In the genomic region with DNA sequence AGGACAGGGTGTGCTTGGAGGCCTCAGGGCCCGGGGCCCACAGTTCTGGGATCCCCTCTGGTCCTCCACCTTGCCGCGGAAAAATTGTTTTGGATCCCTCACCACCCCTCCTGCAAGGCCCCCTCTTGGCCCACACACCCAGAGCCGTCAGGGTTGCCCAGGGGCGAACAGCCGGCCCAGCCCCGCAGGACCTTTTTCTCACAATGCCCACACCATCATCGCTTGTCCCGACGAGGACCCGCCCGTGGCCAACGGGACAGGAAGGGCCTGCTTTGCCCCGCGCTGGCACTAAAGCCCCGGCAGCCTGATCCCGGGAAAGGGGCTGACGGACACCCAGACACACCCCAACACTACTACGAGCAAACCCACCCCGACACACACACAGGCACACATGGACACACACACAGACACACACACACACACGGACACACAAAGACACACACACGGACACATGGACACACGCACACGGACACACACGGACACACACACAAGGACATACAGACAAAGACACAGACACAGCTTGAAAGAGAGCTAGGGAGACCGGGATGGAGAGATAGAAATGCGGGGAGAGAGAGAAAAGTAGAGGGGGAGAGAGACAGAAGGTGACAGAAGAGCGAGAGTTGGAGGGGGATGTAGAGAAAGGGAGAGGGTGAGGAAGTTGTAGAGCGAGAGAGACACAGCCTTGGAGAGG, we compare ENCODE assay signal across 24 cellular contexts.
DNase-seq lines count a peak whose midpoint lies in the region; ATAC-seq, FAIRE-seq and TF ChIP-seq lines count a peak whose summit lies in the region.
"Had no signal": no experiment of that assay in that cellular context is flagged by ENCODE, and none has a peak within 500 bp of the region (broad histone marks: within the 10 kb centered on the region; RNA-seq: fewer than 3 reads in every experiment).

No MANE protein-coding gene starts in this region.

- no peak for FAIRE-seq in K562 (lab: Jason Lieb, UNC)
- FAIRE-seq: A204.1, GM12892, H54 had no signal

- H4K20me1 ChIP-seq in SK-N-SH (ENCODE audit: insufficient read depth) (no peaks in the 10 kb centered on the region), K562 (replicated peaks; ENCODE audit: control insufficient read depth, insufficient read depth, low read length) (no peaks in the 10 kb centered on the region)
- H4K20me1 ChIP-seq: BLaER1 treated with 17β-estradiol and CSF1 and Interleukin-3, amounts not matched to agents 10 nM and 100 nM had no signal

- H3K27me3 Mint-ChIP-seq in memory B cell (peaks cover 8% of the 10 kb centered on the region), natural killer cell (ENCODE audit: low read depth in 2 of 2) (no peaks in the 10 kb centered on the region)
- H3K27me3 Mint-ChIP-seq: CD4-positive, alpha-beta T cell had no signal

- H3K9me1 ChIP-seq in K562 (ENCODE audit: control insufficient read depth, insufficient read depth, low read length) = no peaks in the 10 kb centered on the region

- H3K79me2 ChIP-seq in SK-N-SH (ENCODE audit: insufficient read depth) (no peaks in the 10 kb centered on the region), K562 (ENCODE audit: control insufficient read depth, insufficient read depth, low read length) (no peaks in the 10 kb centered on the region)

- H3K27ac Mint-ChIP-seq in memory B cell = no peak overlapping the region
- no peak overlapping the region for H3K27ac Mint-ChIP-seq in natural killer cell
- H3K27ac Mint-ChIP-seq: CD14-positive monocyte; CD4-positive, alpha-beta T cell; CD8-positive, alpha-beta memory T cell; HFFc6 had no signal

- no peak for ATAC-seq in SK-N-SH treated with all-trans-retinoic acid at 6 μM for 48 hours
- ATAC-seq in K562 = no peak
- no peak for ATAC-seq in memory B cell (ENCODE audit: low read depth)
- no peak for ATAC-seq in natural killer cell

- H3K4me3 ChIP-seq in SK-N-SH (ENCODE audit: low read depth in 2 of 2, low read length in 1 of 2) (no peak overlapping the region), K562 (no peak overlapping the region)
- H3K4me3 ChIP-seq: BLaER1 treated with 17β-estradiol and CSF1 and Interleukin-3, amounts not matched to agents 10 nM and 100 nM; HAP-1 had no signal

- no peaks in the 10 kb centered on the region for H3F3A ChIP-seq in SK-N-SH (replicated peaks; ENCODE audit: insufficient read depth)

- H3K9me3 ChIP-seq in SK-N-SH (no peaks in the 10 kb centered on the region), K562 (replicated peaks; ENCODE audit: control insufficient read depth, insufficient read depth, low read depth, low read length) (no peaks in the 10 kb centered on the region)
- H3K9me3 ChIP-seq: BE2C, HAP-1 had no signal

- no peaks in the 10 kb centered on the region for H3K27me3 ChIP-seq in SK-N-SH (ENCODE audit: insufficient read depth)
- H3K27me3 ChIP-seq in K562 (ENCODE audit: control insufficient read depth in 2 of 2, insufficient read depth in 2 of 2, low read length in 2 of 2) = no peaks in the 10 kb centered on the region
- H3K27me3 ChIP-seq: BLaER1 treated with 17β-estradiol and CSF1 and Interleukin-3, amounts not matched to agents 10 nM and 100 nM had no signal

- POLR2A ChIA-PET in SK-N-SH (lab: Yijun Ruan, JAX) (no interaction called here), K562 (lab: Yijun Ruan, JAX) (no interaction called here)

- CTCF ChIA-PET in SK-N-SH (lab: Yijun Ruan, JAX) = interaction anchor here (1.2 kb wide), 1 partner anchor 231 kb away, joined by 3 read pairs; no protein-coding TSS in a partner anchor
- CTCF ChIA-PET in K562 (lab: Yijun Ruan, JAX; ENCODE audit: low intra/inter-chr PET ratio) = interaction anchor here (0.6 kb wide), 1 partner anchor 1590 kb away, joined by 5 read pairs; no protein-coding TSS in a partner anchor

- intact Hi-C loops in K562 (cut with micrococcal nuclease) = loop anchor here (2.0 to 10.0 kb wide), 2 partner anchors 585 to 741 kb away; no protein-coding TSS in a partner anchor
- intact Hi-C loops in natural killer cell (cut with micrococcal nuclease) = no loop called here

- H3K4me1 ChIP-seq in SK-N-SH (ENCODE audit: control insufficient read depth in 1 of 2, insufficient read depth in 2 of 2, low read depth in 1 of 2, low read length in 1 of 2) (no peaks in the 10 kb centered on the region; a peak in 1 of 4 replicates), K562 (replicated peaks in 1 of 2; ENCODE audit: control insufficient read depth in 2 of 2, insufficient read depth in 2 of 2, low read length in 2 of 2) (peaks cover 0 to 5% of the 10 kb centered on the region in 2 experiments; a peak in 2 of 5 replicates)
- H3K4me1 ChIP-seq: BE2C; BLaER1 treated with 17β-estradiol and CSF1 and Interleukin-3, amounts not matched to agents 10 nM and 100 nM; HAP-1 had no signal

- DNase-seq in SK-N-SH (peak; percentile 3), K562 (ENCODE audit: extremely low read depth in 1 of 4, low spot score in 3 of 4) (peak in 1 of 4 experiments; percentile 0), memory B cell (ENCODE audit: low spot score in 2 of 2) (no peak), natural killer cell (no peak), medulla oblongata (ENCODE audit: extremely low spot score) (no peak), NCI-H2029 (lab: John Stamatoyannopoulos, UW) (no peak)
- DNase-seq: BE2C; Calu3; CD4-positive, alpha-beta T cell; CD8-positive, alpha-beta memory T cell; COR-L47; DMS53; DMS79 treated with DMSO at 0.1 percent for 48 hours; GF-D8; GOT3; HFFc6 had no signal

- no peaks in the 10 kb centered on the region for H3K9me2 ChIP-seq in SK-N-SH

- no peak overlapping the region for H3K9ac ChIP-seq in SK-N-SH
- H3K9ac ChIP-seq in K562 (ENCODE audit: insufficient read depth in 1 of 2, low read depth in 2 of 2, low read length in 2 of 2) = no peak overlapping the region
- H3K9ac ChIP-seq: BLaER1 treated with 17β-estradiol and CSF1 and Interleukin-3, amounts not matched to agents 10 nM and 100 nM had no signal

- TF ChIP-seq RAD21 in SK-N-SH (IDR thresholded peaks at IDR 0.05; ENCODE audit: low read length) = no peak
- no peak for TF ChIP-seq RAD21 in K562 (CRISPR knock-in tag; conservative IDR thresholded peaks at IDR 0.05 in 1 of 2, IDR thresholded peaks at IDR 0.05 in 1 of 2)

- H3K9me3 Mint-ChIP-seq in memory B cell = peaks cover 2% of the 10 kb centered on the region
- H3K9me3 Mint-ChIP-seq in natural killer cell = peaks cover 7 to 13% of the 10 kb centered on the region in 2 donors

- H3K4me3 Mint-ChIP-seq in memory B cell = peak overlapping the region; percentile 1
- H3K4me3 Mint-ChIP-seq in natural killer cell = no peak overlapping the region
- H3K4me3 Mint-ChIP-seq: CD14-positive monocyte; CD4-positive, alpha-beta T cell; CD8-positive, alpha-beta memory T cell had no signal

- H3K36me3 ChIP-seq in SK-N-SH (replicated peaks in 1 of 2; ENCODE audit: control insufficient read depth in 1 of 2, insufficient read depth in 2 of 2, low read length in 1 of 2) (no peaks in the 10 kb centered on the region), K562 (ENCODE audit: control insufficient read depth, insufficient read depth, low read length) (no peaks in the 10 kb centered on the region)
- H3K36me3 ChIP-seq: BE2C; BLaER1 treated with 17β-estradiol and CSF1 and Interleukin-3, amounts not matched to agents 10 nM and 100 nM; HAP-1 had no signal

- 45% methylated on average over 21 of the region's 29 CpGs for WGBS in SK-N-SH (ENCODE audit: low lambda C conversion rate)
- 18% methylated on average over 21 of the region's 29 CpGs for WGBS in K562 (ENCODE audit: insufficient coverage, low coverage, missing lambda C conversion rate)

- H2AFZ ChIP-seq in SK-N-SH (ENCODE audit: low read depth) = no peak overlapping the region
- no peak overlapping the region for H2AFZ ChIP-seq in K562 (ENCODE audit: low read depth, low read length)

- no peak for TF ChIP-seq CTCF in SK-N-SH (IDR thresholded peaks at IDR 0.05)
- TF ChIP-seq CTCF in K562 (IDR thresholded peaks at IDR 0.05 in 2 of 3, conservative IDR thresholded peaks at IDR 0.05 in 1 of 3; ENCODE audit: insufficient read depth in 2 of 3, low read depth in 1 of 3, low read length in 3 of 3) = no peak
- TF ChIP-seq CTCF in natural killer cell (IDR thresholded peaks at IDR 0.05) = no peak

- H3K27ac ChIP-seq in SK-N-SH (ENCODE audit: low read depth in 2 of 2, low read length in 1 of 2) (no peak overlapping the region), K562 (ENCODE audit: extremely low read depth, low read depth, low read length) (no peak overlapping the region)
- H3K27ac ChIP-seq: 22Rv1; BLaER1 treated with 17β-estradiol and CSF1 and Interleukin-3, amounts not matched to agents 10 nM and 100 nM had no signal

- H3K4me1 Mint-ChIP-seq in memory B cell = peaks cover 3% of the 10 kb centered on the region
- H3K4me1 Mint-ChIP-seq in natural killer cell = no peaks in the 10 kb centered on the region
- H3K4me1 Mint-ChIP-seq: CD14-positive monocyte; CD8-positive, alpha-beta memory T cell had no signal

- no peak for TF ChIP-seq EP300 in SK-N-SH (IDR thresholded peaks at IDR 0.05; ENCODE audit: borderline replicate concordance in 1 of 2, low read depth in 1 of 2, low read length in 1 of 2)
- TF ChIP-seq EP300 in K562 (IDR thresholded peaks at IDR 0.05; ENCODE audit: low read length) = no peak

- H3K36me3 Mint-ChIP-seq in memory B cell (no peaks in the 10 kb centered on the region), natural killer cell (no peaks in the 10 kb centered on the region)
- H3K36me3 Mint-ChIP-seq: CD14-positive monocyte; CD8-positive, alpha-beta memory T cell had no signal

- in situ Hi-C loops in K562 (cut with MboI) = loop anchor here (10.0 to 25.0 kb wide), 3 partner anchors 521 to 1498 kb away; partner anchors contain the start of gene DEFB115

- no peak for TF ChIP-seq POLR2A in K562 (conservative IDR thresholded peaks at IDR 0.05)

- H3K4me2 ChIP-seq in SK-N-SH (no peak overlapping the region), K562 (ENCODE audit: insufficient read depth, low read length) (no peak overlapping the region)
- H3K4me2 ChIP-seq: BLaER1 treated with 17β-estradiol and CSF1 and Interleukin-3, amounts not matched to agents 10 nM and 100 nM had no signal

- no TSS peak for BruUV-seq in K562 (replicated peaks; lab: Mats Ljungman, UMichigan)

TF ChIP-seq in SK-N-SH treated with all-trans-retinoic acid at 6 μM for 48 hours, 23 proteins besides CTCF, POLR2A, EP300 and RAD21:
- no peak for TF ChIP-seq BACH2 (CRISPR knock-in tag; IDR thresholded peaks at IDR 0.05; ENCODE audit: borderline replicate concordance)
TF ChIP-seq in SK-N-SH treated with all-trans-retinoic acid at 6 μM for 48 hours: peak in this region for 0.

TF ChIP-seq in K562, 482 proteins besides CTCF, POLR2A, EP300 and RAD21:
- TF ChIP-seq SNRNP70 (optimal IDR thresholded peaks at IDR 0.05; ENCODE audit: low read depth, low read length) = no peak
- TF ChIP-seq ZBTB26 (CRISPR knock-in tag; IDR thresholded peaks at IDR 0.05) = 0 out of 2 replicates have a peak, but pooled peaks have one; percentile 42
